8 cellular contexts compared by ENCODE assay signal in genomic region chr10:11164806-11165590, GRCh38.
DNase-seq lines count a peak whose midpoint lies in the region; ATAC-seq and TF ChIP-seq lines count a peak whose summit lies in the region.

No MANE protein-coding gene starts in this region.

- no peak for TF ChIP-seq CTCF in AG09309 (IDR thresholded peaks at IDR 0.05; ENCODE audit: control insufficient read depth, insufficient read depth, low read depth, low read length, missing control alignments)

- no peaks in the 10 kb centered on the region for H3K9me3 ChIP-seq in MG63
- H3K9me3 ChIP-seq in effector memory CD4-positive, alpha-beta T cell (ENCODE audit: control insufficient read depth, low read length): no peaks in the 10 kb centered on the region
- peaks cover 8% of the 10 kb centered on the region for H3K9me3 ChIP-seq in mesodermal cell (ENCODE audit: control insufficient read depth, low read length)

- H3K4me1 ChIP-seq in effector memory CD4-positive, alpha-beta T cell (ENCODE audit: control insufficient read depth, insufficient read depth, low read length, poor library complexity, severe bottlenecking): peaks cover 64% of the 10 kb centered on the region
- H3K4me1 ChIP-seq in mesodermal cell (ENCODE audit: control insufficient read depth, insufficient read depth, low read length, poor library complexity, severe bottlenecking): peaks cover 19% of the 10 kb centered on the region

- H3K27me3 ChIP-seq in MG63: peaks cover 2% of the 10 kb centered on the region
- no peaks in the 10 kb centered on the region for H3K27me3 ChIP-seq in effector memory CD4-positive, alpha-beta T cell (replicated peaks; ENCODE audit: control insufficient read depth, insufficient read depth, low read length, poor library complexity, severe bottlenecking)

- peak; percentile 20 for DNase-seq in AG09309 (ENCODE audit: low read depth)
- DNase-seq in MG63: peak; percentile 73
- peak; percentile 74 to 81 for DNase-seq in activated CD4-positive, alpha-beta T cell treated with anti-CD3 and anti-CD28 coated beads, Interleukin-2, amount 50 U/mL, for 48 hours
- peak; percentile 45 to 62 (median 46) for DNase-seq in effector memory CD4-positive, alpha-beta T cell
- peak; percentile 76 for DNase-seq in stimulated activated CD8-positive, alpha-beta memory T cell treated with anti-CD3 and anti-CD28 coated beads, Interleukin-4, amount 100 ng/mL, for 48 hours
- no peak for DNase-seq in NCI-H187 (lab: John Stamatoyannopoulos, UW)

- peak overlapping the region; percentile 98 for H3K27ac ChIP-seq in effector memory CD4-positive, alpha-beta T cell (ENCODE audit: insufficient read depth, low read length, poor library complexity, severe bottlenecking)
- H3K27ac ChIP-seq in mesodermal cell (ENCODE audit: low read depth, low read length, severe bottlenecking): peak overlapping the region; percentile 50

- H3K36me3 ChIP-seq in MG63 (no peaks in the 10 kb centered on the region), mesodermal cell (ENCODE audit: control insufficient read depth, insufficient read depth, low read length) (peaks cover 6% of the 10 kb centered on the region)
- H3K36me3 ChIP-seq in effector memory CD4-positive, alpha-beta T cell (ENCODE audit: control insufficient read depth, insufficient read depth, low read length): peaks cover 3% of the 10 kb centered on the region

- ATAC-seq in GM19455 (IDR thresholded peaks at IDR 0.05; ENCODE audit: unreplicated experiment): peak; percentile 19

- peak overlapping the region; percentile 43 for H3K4me3 ChIP-seq in AG09309 (ENCODE audit: control insufficient read depth, low read depth, low read length)
- H3K4me3 ChIP-seq in MG63: peak overlapping the region; percentile 47
- peak overlapping the region; percentile 94 for H3K4me3 ChIP-seq in effector memory CD4-positive, alpha-beta T cell (ENCODE audit: insufficient read depth, low read depth, low read length, poor library complexity, severe bottlenecking)
- H3K4me3 ChIP-seq in mesodermal cell (ENCODE audit: extremely low read depth, insufficient read depth, low read length, poor library complexity, severe bottlenecking): peak overlapping the region; percentile 57

- 3% methylated on average over 33 to 34 of the region's 38 CpGs for WGBS in mesodermal cell (ENCODE audit: insufficient coverage in 2 of 2), 2 experiments

Comparison
In these comparisons a context has a peak if more than half of its experiments do, and no peak if none do; other contexts are left out.
1. DNase-seq: peak in AG09309 (single experiment), MG63 (single experiment), activated CD4-positive, alpha-beta T cell treated with anti-CD3 and anti-CD28 coated beads, Interleukin-2, amount 50 U/mL, for 48 hours (2 of 2), effector memory CD4-positive, alpha-beta T cell (3 of 3) and stimulated activated CD8-positive, alpha-beta memory T cell treated with anti-CD3 and anti-CD28 coated beads, Interleukin-4, amount 100 ng/mL, for 48 hours (single experiment); none in NCI-H187 (0 of 2).
2. H3K4me3 ChIP-seq: peak in every context shown above with its lines; median percentile 94 in effector memory CD4-positive, alpha-beta T cell; 57 in mesodermal cell; 47 in MG63; 43 in AG09309.